24 cellular contexts compared by ENCODE assay signal in genomic region chr9:93815677-93816076, GRCh38.
"Had no signal": no experiment of that assay in that cellular context is flagged by ENCODE, and none has a peak within 500 bp of the region (broad histone marks: within the 10 kb centered on the region; RNA-seq: fewer than 3 reads in every experiment).

No MANE protein-coding gene starts in this region.

- H3K36me3 Mint-ChIP-seq: mesothelial cell of epicardium; naive thymus-derived CD4-positive, alpha-beta T cell; natural killer cell treated with Interleukin-12 subunit alpha and Interleukin-12 subunit beta and Interleukin-15 and Interleukin-18, amount 100 ng/mL, for 72 hours; stimulated activated memory B cell treated with anti-CD40 and anti-IgM and Interleukin-4, amounts not matched to agents 10 μg/mL and 1 μg/mL and 100 μg/mL, for 72 hours; type B pancreatic cell had no signal

- H3K4me2 ChIP-seq: smooth muscle cell had no signal

- H3K4me1 ChIP-seq: left ventricle myocardium inferior, parathyroid adenoma, psoas muscle, right atrium auricular region, right lobe of liver, tibial nerve, uterus had no signal

- H3K4me3 Mint-ChIP-seq: mesothelial cell of epicardium; naive thymus-derived CD4-positive, alpha-beta T cell; natural killer cell treated with Interleukin-12 subunit alpha and Interleukin-12 subunit beta and Interleukin-15 and Interleukin-18, amount 100 ng/mL, for 72 hours; stimulated activated memory B cell treated with anti-CD40 and anti-IgM and Interleukin-4, amounts not matched to agents 10 μg/mL and 1 μg/mL and 100 μg/mL, for 72 hours; stimulated activated naive CD8-positive, alpha-beta T cell treated with anti-CD3 and anti-CD28 coated beads, Interleukin-15, amount 100 ng/mL, for 72 hours; type B pancreatic cell had no signal

- H2AFZ ChIP-seq: parathyroid adenoma had no signal

- H3K27ac Mint-ChIP-seq: mesothelial cell of epicardium; naive thymus-derived CD4-positive, alpha-beta T cell; natural killer cell treated with Interleukin-12 subunit alpha and Interleukin-12 subunit beta and Interleukin-15 and Interleukin-18, amount 100 ng/mL, for 72 hours; stimulated activated memory B cell treated with anti-CD40 and anti-IgM and Interleukin-4, amounts not matched to agents 10 μg/mL and 1 μg/mL and 100 μg/mL, for 72 hours; stimulated activated naive CD8-positive, alpha-beta T cell treated with anti-CD3 and anti-CD28 coated beads, Interleukin-15, amount 100 ng/mL, for 72 hours; type B pancreatic cell had no signal

- H3K9me3 ChIP-seq: left ventricle myocardium inferior, psoas muscle, right atrium auricular region, right lobe of liver, uterus had no signal

- H3K27me3 ChIP-seq: right lobe of liver, tibial nerve, uterus had no signal

- H3K27ac ChIP-seq: left ventricle myocardium inferior, parathyroid adenoma, psoas muscle, right atrium auricular region, right lobe of liver, tibial nerve, uterus had no signal

- H3K9me3 Mint-ChIP-seq: mesothelial cell of epicardium; naive thymus-derived CD4-positive, alpha-beta T cell; natural killer cell treated with Interleukin-12 subunit alpha and Interleukin-12 subunit beta and Interleukin-15 and Interleukin-18, amount 100 ng/mL, for 72 hours; stimulated activated naive CD8-positive, alpha-beta T cell treated with anti-CD3 and anti-CD28 coated beads, Interleukin-15, amount 100 ng/mL, for 72 hours; type B pancreatic cell had no signal

- H3K79me2 ChIP-seq: parathyroid adenoma had no signal

- H3K4me3 ChIP-seq: left ventricle myocardium inferior, lung, psoas muscle, right atrium auricular region, right lobe of liver, smooth muscle cell, tibial nerve, uterus had no signal

- H3K36me3 ChIP-seq: left ventricle myocardium inferior, right atrium auricular region, right lobe of liver, tibial nerve, uterus had no signal

- DNase-seq: islet precursor cell; left ventricle myocardium inferior; mesendoderm; naive thymus-derived CD4-positive, alpha-beta T cell; nucleus accumbens; psoas muscle; right lobe of liver; stimulated activated CD4-positive, alpha-beta T cell treated with anti-CD3 and anti-CD28 coated beads, Interleukin-1b, Interleukin-23, amount 100 ng/mL, for 48 hours; stimulated activated CD4-positive, alpha-beta T cell treated with anti-CD3 and anti-CD28 coated beads, Interleukin-2, amount 100 ng/mL, for 48 hours; stimulated activated CD4-positive, alpha-beta T cell treated with anti-CD3 and anti-CD28 coated beads, Interleukin-4, amount 100 ng/mL, for 4 hours; stimulated activated CD8-positive, alpha-beta memory T cell treated with anti-CD3 and anti-CD28 coated beads, Interleukin-4, amount 100 ng/mL, for 48 hours; stimulated activated naive CD4-positive, alpha-beta T cell treated with Interleukin-2 at 50 U/mL for 16 hours; stimulated activated naive CD8-positive, alpha-beta T cell treated with anti-CD3 and anti-CD28 coated beads, Interleukin-15, amount 100 ng/mL, for 72 hours; substantia nigra; uterus had no signal

- H3K4me1 Mint-ChIP-seq: naive thymus-derived CD4-positive, alpha-beta T cell; stimulated activated memory B cell treated with anti-CD40 and anti-IgM and Interleukin-4, amounts not matched to agents 10 μg/mL and 1 μg/mL and 100 μg/mL, for 72 hours; stimulated activated naive CD8-positive, alpha-beta T cell treated with anti-CD3 and anti-CD28 coated beads, Interleukin-15, amount 100 ng/mL, for 72 hours had no signal
